In the genomic region with DNA sequence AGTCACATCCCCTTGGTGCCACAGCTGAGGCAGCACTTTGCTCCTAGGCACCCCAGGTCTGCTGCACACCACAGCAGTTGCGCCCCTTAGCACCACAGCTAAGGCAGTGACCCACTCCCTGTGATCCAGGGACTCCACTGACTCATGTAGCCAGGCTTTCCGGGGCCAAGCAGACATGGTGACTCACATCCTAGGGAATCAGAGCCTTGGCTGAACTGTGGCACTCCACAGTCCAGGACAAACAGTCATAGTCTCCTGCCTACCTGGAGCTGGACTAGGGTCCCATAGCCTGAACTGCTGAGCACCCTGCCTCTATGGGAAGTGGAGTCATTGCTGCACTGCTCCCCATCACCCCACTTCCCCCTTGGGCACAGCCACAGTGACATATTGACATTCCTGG, we compare ENCODE assay signal across 13 cellular contexts.
DNase-seq lines count a peak whose midpoint lies in the region; ATAC-seq, FAIRE-seq and TF ChIP-seq lines count a peak whose summit lies in the region.
"Had no signal": no experiment of that assay in that cellular context is flagged by ENCODE, and none has a peak within 500 bp of the region (broad histone marks: within the 10 kb centered on the region; RNA-seq: fewer than 3 reads in every experiment).

No MANE protein-coding gene starts in this region.

- CTCF ChIA-PET in A549 (lab: Yijun Ruan, JAX) (interaction anchor here (0.7 to 1.7 kb wide), 5 partner anchors 16 to 339 kb away, joined by 3 read pairs; a partner anchor contains a TSS), A673 (lab: Charles Lee) (no interaction called here)

- H3K36me3 ChIP-seq in keratinocyte (ENCODE audit: control insufficient read depth in 2 of 2, extremely low read depth in 1 of 2, insufficient read depth in 2 of 2, low read length in 2 of 2) (no peaks in the 10 kb centered on the region), A673 (ENCODE audit: insufficient read depth, low read length, poor library complexity, severe bottlenecking) (no peaks in the 10 kb centered on the region)

- dilution Hi-C loops in keratinocyte (cut with MboI; ENCODE audit: extremely low pct_ligation_motif_present, low sequenced_read_pairs), result no loop called here

- H3K79me2 ChIP-seq in keratinocyte (ENCODE audit: control insufficient read depth, insufficient read depth, low read length), result no peaks in the 10 kb centered on the region

- H3K4me1 Mint-ChIP-seq in T-helper 2 cell treated with Interferon-gamma antibody and Interleukin-4, amounts not matched to agents 5 μg/mL and 100 μg/mL, for 36 hours (ENCODE audit: low read depth), result no peaks in the 10 kb centered on the region
- no peaks in the 10 kb centered on the region for H3K4me1 Mint-ChIP-seq in glutamatergic neuron (ENCODE audit: low read depth, unreplicated experiment)

- TF ChIP-seq EP300 in A549 (IDR thresholded peaks at IDR 0.05), result no peak

- peaks cover 5% of the 10 kb centered on the region; the same call in 2 of the 3 replicates for H3K9me3 ChIP-seq in A549
- peaks cover under 1% of the 10 kb centered on the region for H3K9me3 ChIP-seq in keratinocyte (ENCODE audit: control insufficient read depth, low read depth, low read length)
- peaks cover 6% of the 10 kb centered on the region for H3K9me3 ChIP-seq in A673 (ENCODE audit: low read depth, low read length, poor library complexity, severe bottlenecking)

- H3K36me3 Mint-ChIP-seq in T-helper 2 cell treated with Interferon-gamma antibody and Interleukin-4, amounts not matched to agents 5 μg/mL and 100 μg/mL, for 36 hours (ENCODE audit: low read depth), result no peaks in the 10 kb centered on the region
- H3K36me3 Mint-ChIP-seq in glutamatergic neuron (ENCODE audit: unreplicated experiment), result no peaks in the 10 kb centered on the region

- H3K4me2 ChIP-seq in A549 (peak overlapping the region; percentile 77), keratinocyte (ENCODE audit: control insufficient read depth, extremely low read depth, insufficient read depth, low read depth, low read length) (peak overlapping the region; percentile 46)

- DNase-seq in A549 (ENCODE audit: low read depth in 1 of 2, low spot score in 1 of 2) (peak; percentile 60 to 80), HS-5 (ENCODE audit: low read depth) (peak; percentile 88), astrocyte of the spinal cord (ENCODE audit: low read depth, low spot score) (peak; percentile 89), keratinocyte (ENCODE audit: low read depth, low spot score) (peak; percentile 30), glutamatergic neuron (no peak), A673 (ENCODE audit: low spot score) (no peak), mesenteric fat pad (ENCODE audit: low spot score) (no peak)
- no peak for DNase-seq in T-helper 2 cell treated with Interferon-gamma antibody and Interleukin-4, amounts not matched to agents 5 μg/mL and 100 μg/mL, for 36 hours (ENCODE audit: low spot score)
- DNase-seq: midbrain, small intestine had no signal

- POLR2A ChIA-PET in A549 (lab: Yijun Ruan, JAX) (interaction anchor here (0.5 to 1.6 kb wide), 2 partner anchors 98 to 233 kb away, joined by 4 read pairs; no protein-coding TSS in a partner anchor), A673 (lab: Charles Lee; ENCODE audit: low non-redundant PET) (no interaction called here)

- H3K27ac Mint-ChIP-seq in T-helper 2 cell treated with Interferon-gamma antibody and Interleukin-4, amounts not matched to agents 5 μg/mL and 100 μg/mL, for 36 hours, result no peak overlapping the region
- no peak overlapping the region for H3K27ac Mint-ChIP-seq in glutamatergic neuron (ENCODE audit: unreplicated experiment)
- H3K27ac Mint-ChIP-seq: activated T-helper 2 cell treated with anti-CD3 and anti-CD28 coated beads, Interferon-gamma antibody, Interleukin-2, Interleukin-4, amounts not matched to agents 10 μg/mL and 5 μg/mL and 100 μg/mL, durations not matched to agents 14 hours and 24 hours and 36 hours had no signal

- TF ChIP-seq CTCF in A549 (IDR thresholded peaks at IDR 0.05) (no peak), astrocyte of the spinal cord (IDR thresholded peaks at IDR 0.05; ENCODE audit: low read depth, low read length) (no peak), keratinocyte (optimal IDR thresholded peaks at IDR 0.05 in 1 of 3, IDR thresholded peaks at IDR 0.05 in 1 of 3, conservative IDR thresholded peaks at IDR 0.05 in 1 of 3; ENCODE audit: extremely low read depth in 1 of 3, insufficient read depth in 2 of 3, low read length in 3 of 3) (peak in 1 of 3 experiments; percentile 4), glutamatergic neuron (IDR thresholded peaks at IDR 0.05; ENCODE audit: partially characterized antibody, unreplicated experiment) (no peak), A673 (conservative IDR thresholded peaks at IDR 0.05; ENCODE audit: low read depth, low read length) (no peak)

- peaks cover 20% of the 10 kb centered on the region for H3K4me1 ChIP-seq in A549
- peaks cover 15% of the 10 kb centered on the region for H3K4me1 ChIP-seq in keratinocyte (ENCODE audit: control insufficient read depth, extremely low read depth, insufficient read depth, low read length)
- no peaks in the 10 kb centered on the region for H3K4me1 ChIP-seq in A673 (ENCODE audit: insufficient read depth, low read length, poor library complexity, severe bottlenecking)

- BruUV-seq in A673 (replicated peaks; lab: Mats Ljungman, UMichigan), result no TSS peak

- H3K4me3 ChIP-seq in A549, result peak overlapping the region; percentile 40; the same call in 2 of the 3 replicates
- no peak overlapping the region for H3K4me3 ChIP-seq in astrocyte of the spinal cord (ENCODE audit: low read depth, low read length)
- no peak overlapping the region for H3K4me3 ChIP-seq in keratinocyte (ENCODE audit: control insufficient read depth in 2 of 3, extremely low read depth in 1 of 3, insufficient read depth in 2 of 3, low read depth in 1 of 3, low read length in 3 of 3)
- H3K4me3 ChIP-seq in A673 (ENCODE audit: low read depth, low read length, poor library complexity, severe bottlenecking), result no peak overlapping the region

- no peaks in the 10 kb centered on the region for H3K9me1 ChIP-seq in keratinocyte (ENCODE audit: control insufficient read depth, extremely low read depth, insufficient read depth, low read length)

- H3K27me3 ChIP-seq in keratinocyte (ENCODE audit: control insufficient read depth, extremely low read depth, insufficient read depth, low read length) (no peaks in the 10 kb centered on the region), A673 (replicated peaks; ENCODE audit: insufficient read depth, low read depth, low read length, poor library complexity) (no peaks in the 10 kb centered on the region)

- peak; percentile 96 to 98 for ATAC-seq in A549

- 29% methylated on average over 1 of the region's 2 CpGs for WGBS in A549 (ENCODE audit: missing lambda C conversion rate)

- H3K4me3 Mint-ChIP-seq in T-helper 2 cell treated with Interferon-gamma antibody and Interleukin-4, amounts not matched to agents 5 μg/mL and 100 μg/mL, for 36 hours, result no peak overlapping the region
- no peak overlapping the region for H3K4me3 Mint-ChIP-seq in glutamatergic neuron (ENCODE audit: unreplicated experiment)

- intact Hi-C loops in A673 (cut with micrococcal nuclease; ENCODE audit: unreplicated experiment), result no loop called here

- TF ChIP-seq RAD21 in A549 (conservative IDR thresholded peaks at IDR 0.05 in 1 of 2, IDR thresholded peaks at IDR 0.05 in 1 of 2), result no peak

- no peak overlapping the region for H2AFZ ChIP-seq in keratinocyte (ENCODE audit: control insufficient read depth, low read length)

- no peaks in the 10 kb centered on the region for H4K20me1 ChIP-seq in keratinocyte (ENCODE audit: control insufficient read depth, extremely low read depth, insufficient read depth, low read length)

- no peak overlapping the region for H3K9ac ChIP-seq in keratinocyte (ENCODE audit: control insufficient read depth, extremely low read depth, insufficient read depth, low read length)

- H3K9me3 Mint-ChIP-seq in T-helper 2 cell treated with Interferon-gamma antibody and Interleukin-4, amounts not matched to agents 5 μg/mL and 100 μg/mL, for 36 hours, result peaks cover 5% of the 10 kb centered on the region
- peaks cover 2% of the 10 kb centered on the region for H3K9me3 Mint-ChIP-seq in glutamatergic neuron (ENCODE audit: unreplicated experiment)

- in situ Hi-C loops in astrocyte of the spinal cord (cut with HindIII; ENCODE audit: low sequenced_read_pairs), result no loop called here

- H3K27ac ChIP-seq in A549, result peak overlapping the region; percentile 85 to 88
- no peak overlapping the region for H3K27ac ChIP-seq in keratinocyte (ENCODE audit: control insufficient read depth, insufficient read depth, low read length)
- no peak overlapping the region for H3K27ac ChIP-seq in A673 (ENCODE audit: low read depth, low read length, poor library complexity, severe bottlenecking)
- H3K27ac ChIP-seq: C4-2B, VCaP had no signal

- no peaks in the 10 kb centered on the region for H3K27me3 Mint-ChIP-seq in T-helper 2 cell treated with Interferon-gamma antibody and Interleukin-4, amounts not matched to agents 5 μg/mL and 100 μg/mL, for 36 hours (ENCODE audit: low read depth)
- peaks cover 3% of the 10 kb centered on the region for H3K27me3 Mint-ChIP-seq in glutamatergic neuron (ENCODE audit: unreplicated experiment)

- FAIRE-seq in A549 (lab: Jason Lieb, UNC) (no peak), keratinocyte (lab: Jason Lieb, UNC) (peak; percentile 88)
- FAIRE-seq: small intestine had no signal

- TF ChIP-seq POLR2A in A549 (IDR thresholded peaks at IDR 0.05; ENCODE audit: low read length), result no peak

TF ChIP-seq in A549, 52 proteins besides CTCF, POLR2A, EP300 and RAD21:
- TF ChIP-seq CBX2 (IDR thresholded peaks at IDR 0.05; ENCODE audit: borderline replicate concordance, low read depth) (no peak), JUNB (IDR thresholded peaks at IDR 0.05) (peak; percentile 47; the same call in 1 of the 2 replicates), FOSL2 (IDR thresholded peaks at IDR 0.05) (peak; percentile 73; the same call in 1 of the 2 replicates), FOSL2 (CRISPR knock-in tag; IDR thresholded peaks at IDR 0.05) (peak; percentile 90), MAFK (IDR thresholded peaks at IDR 0.05; ENCODE audit: partially characterized antibody) (peak; percentile 31)
- TF ChIP-seq, protein P1, sequence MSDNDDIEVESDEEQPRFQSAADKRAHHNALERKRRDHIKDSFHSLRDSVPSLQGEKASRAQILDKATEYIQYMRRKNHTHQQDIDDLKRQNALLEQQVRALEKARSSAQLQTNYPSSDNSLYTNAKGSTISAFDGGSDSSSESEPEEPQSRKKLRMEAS (IDR thresholded peaks at IDR 0.05), result peak; percentile 25; the same call in 1 of the 2 replicates

Comparison
In these comparisons a context has a peak if more than half of its experiments do, and no peak if none do; other contexts are left out.
1. DNase-seq: peak in A549 (2 of 2), HS-5 (single experiment), astrocyte of the spinal cord (single experiment) and keratinocyte (single experiment); none in T-helper 2 cell treated with Interferon-gamma antibody and Interleukin-4, amounts not matched to agents 5 μg/mL and 100 μg/mL, for 36 hours (single experiment), glutamatergic neuron (single experiment), A673 (single experiment) and mesenteric fat pad (single experiment).
2. H3K27ac ChIP-seq: peak in A549 (2 of 2); none in keratinocyte (single experiment) and A673 (single experiment).